ENCODE assay signal across 8 cellular contexts in genomic region chr2:130391872-130392670, GRCh38.
DNase-seq lines count a peak whose midpoint lies in the region; ATAC-seq and TF ChIP-seq lines count a peak whose summit lies in the region.

No MANE protein-coding gene starts in this region.

- H3K27ac ChIP-seq in epithelial cell of prostate, result peak overlapping the region; percentile 68

- no peak for TF ChIP-seq CTCF in nephron (IDR thresholded peaks at IDR 0.05; ENCODE audit: unreplicated experiment in 3 of 3)

- peaks cover 8% of the 10 kb centered on the region for H3K4me1 Mint-ChIP-seq in T-helper 2 cell treated with Interferon-gamma antibody and Interleukin-4, amounts not matched to agents 5 μg/mL and 100 μg/mL, for 36 hours (ENCODE audit: low read depth)
- H3K4me1 Mint-ChIP-seq in nephron, result peaks cover 17% of the 10 kb centered on the region

- peaks cover 7% of the 10 kb centered on the region for H3K36me3 Mint-ChIP-seq in T-helper 2 cell treated with Interferon-gamma antibody and Interleukin-4, amounts not matched to agents 5 μg/mL and 100 μg/mL, for 36 hours (ENCODE audit: low read depth)
- no peaks in the 10 kb centered on the region for H3K36me3 Mint-ChIP-seq in nephron (ENCODE audit: low read depth)

- H3K27ac Mint-ChIP-seq in T-helper 2 cell treated with Interferon-gamma antibody and Interleukin-4, amounts not matched to agents 5 μg/mL and 100 μg/mL, for 36 hours, result no peak overlapping the region
- peak overlapping the region; percentile 53 to 73 (median 56) for H3K27ac Mint-ChIP-seq in nephron

- peaks cover 13% of the 10 kb centered on the region for H3K27me3 Mint-ChIP-seq in T-helper 2 cell treated with Interferon-gamma antibody and Interleukin-4, amounts not matched to agents 5 μg/mL and 100 μg/mL, for 36 hours (ENCODE audit: low read depth)
- H3K27me3 Mint-ChIP-seq in nephron (ENCODE audit: low read depth), result peaks cover 15% of the 10 kb centered on the region

- DNase-seq in T-helper 2 cell treated with Interferon-gamma antibody and Interleukin-4, amounts not matched to agents 5 μg/mL and 100 μg/mL, for 36 hours (ENCODE audit: low spot score), result no peak
- no peak for DNase-seq in T-helper 2 cell
- DNase-seq in SHP77 (lab: John Stamatoyannopoulos, UW), result peak; percentile 27 to 49
- DNase-seq in epithelial cell of prostate (ENCODE audit: low read depth, low spot score), result no peak
- DNase-seq in iPS-NIHi11 (ENCODE audit: low spot score), result no peak
- no peak for DNase-seq in activated naive CD4-positive, alpha-beta T cell (lab: John Stamatoyannopoulos, UW)

- ATAC-seq in HG03039 (IDR thresholded peaks at IDR 0.05; ENCODE audit: unreplicated experiment), result no peak

- peak overlapping the region; percentile 92 for H3K4me3 Mint-ChIP-seq in T-helper 2 cell treated with Interferon-gamma antibody and Interleukin-4, amounts not matched to agents 5 μg/mL and 100 μg/mL, for 36 hours
- H3K4me3 Mint-ChIP-seq in nephron, result peak overlapping the region; percentile 83 to 86 (median 86)

- H3K9me3 Mint-ChIP-seq in T-helper 2 cell treated with Interferon-gamma antibody and Interleukin-4, amounts not matched to agents 5 μg/mL and 100 μg/mL, for 36 hours, result no peaks in the 10 kb centered on the region
- no peaks in the 10 kb centered on the region for H3K9me3 Mint-ChIP-seq in nephron

Comparison
In these comparisons a context has a peak if more than half of its experiments do, and no peak if none do; other contexts are left out.
1. DNase-seq: peak in SHP77 (2 of 2); none in T-helper 2 cell treated with Interferon-gamma antibody and Interleukin-4, amounts not matched to agents 5 μg/mL and 100 μg/mL, for 36 hours (single experiment), T-helper 2 cell (0 of 5), epithelial cell of prostate (single experiment), iPS-NIHi11 (single experiment) and activated naive CD4-positive, alpha-beta T cell (0 of 4).